In genomic region chr12:1606021-1606622, GRCh38 we compare ENCODE assay signal across 8 cellular contexts. TPM values are rescaled to one million over a fixed set of nuclear protein-coding genes. Genes with fewer than 3 reads are reported as not detected.
DNase-seq lines count a peak whose midpoint lies in the region; ATAC-seq lines count a peak whose summit lies in the region.

No MANE protein-coding gene starts in this region.

- H3K4me3 ChIP-seq in muscle layer of duodenum (ENCODE audit: low read depth in 1 of 2, low read length in 2 of 2), result peak overlapping the region; percentile 67 to 83

- H3K27ac ChIP-seq in epithelial cell of prostate (peak overlapping the region; percentile 86), muscle layer of duodenum (ENCODE audit: low read length) (peak overlapping the region; percentile 96)

- no peaks in the 10 kb centered on the region for H3K36me3 ChIP-seq in muscle layer of duodenum (ENCODE audit: control insufficient read depth in 1 of 2, insufficient read depth in 2 of 2, low read length in 2 of 2)

- DNase-seq in NCI-H748 (lab: John Stamatoyannopoulos, UW; ENCODE audit: unreplicated experiment) (peak; percentile 26), NCI-H748 treated with DMSO at 0.1 percent for 48 hours (lab: John Stamatoyannopoulos, UW) (no peak), NCI-H460 (ENCODE audit: extremely low read depth, low read depth) (peak; percentile 90), epithelial cell of prostate (ENCODE audit: low read depth, low spot score) (peak; percentile 72), stromal cell of bone marrow (ENCODE audit: low read depth) (peak; percentile 81)
- DNase-seq in activated CD8-positive, alpha-beta memory T cell treated with anti-CD3 and anti-CD28 coated beads for 24 hours, result peak; percentile 86

- H3K4me1 ChIP-seq in muscle layer of duodenum (ENCODE audit: control insufficient read depth in 1 of 2, insufficient read depth in 2 of 2, low read length in 2 of 2), result peaks cover 9 to 18% of the 10 kb centered on the region in 2 donors

- ATAC-seq in HG03066 (IDR thresholded peaks at IDR 0.05; ENCODE audit: low read depth, unreplicated experiment), result peak; percentile 61

- H3K9me3 ChIP-seq in muscle layer of duodenum (ENCODE audit: control insufficient read depth in 1 of 2, low read length in 2 of 2), result no peaks in the 10 kb centered on the region

- H3K27me3 ChIP-seq in muscle layer of duodenum (ENCODE audit: low read depth, low read length), result no peaks in the 10 kb centered on the region

RNA-seq across cellular contexts. Expression of gene FBXL14, which starts 11.7 kb away (rescaled TPM):
- total RNA-seq in NCI-H460 (2014; rRNA removed; shearing (Covaris generic)), result 15.1 and 20.0 TPM in 2 replicates
- 15.3 and 18.9 TPM in 2 replicates for polyA plus RNA-seq in NCI-H460 (2014; cell fraction: nucleus; rRNA removed)

RNA-seq across cellular contexts. Expression of gene WNT5B, which starts 22.9 kb away (rescaled TPM):
- 3.3 and 7.6 TPM in 2 replicates for total RNA-seq in NCI-H460 (2014; rRNA removed; shearing (Covaris generic))
- 9.2 and 13.9 TPM in 2 replicates for polyA plus RNA-seq in NCI-H460 (2014; cell fraction: nucleus; rRNA removed)
